Comparison of ENCODE assay signal across 18 cellular contexts in genomic region chr11:128752379-128752778, GRCh38.
"Had no signal": no experiment of that assay in that cellular context is flagged by ENCODE, and none has a peak within 500 bp of the region (broad histone marks: within the 10 kb centered on the region; RNA-seq: fewer than 3 reads in every experiment).

No MANE protein-coding gene starts in this region.

- H3K36me3 Mint-ChIP-seq: mesothelial cell of epicardium had no signal

- H3K27ac ChIP-seq: brain microvascular endothelial cell, coronary artery, suprapubic skin had no signal

- H3K4me1 Mint-ChIP-seq: mesothelial cell of epicardium had no signal

- H3K4me1 ChIP-seq: suprapubic skin had no signal

- H3K9me3 Mint-ChIP-seq: activated CD4-positive, alpha-beta T cell treated with anti-CD3 and anti-CD28 coated beads, Interleukin-2, amount 10 ng/mL, durations not matched to agents 7 days and 5 days; mesothelial cell of epicardium; T-helper 2 cell treated with Interferon-gamma antibody and Interleukin-4, amounts not matched to agents 5 μg/mL and 100 μg/mL, for 36 hours had no signal

- H3K4me3 ChIP-seq: coronary artery, lung, suprapubic skin had no signal

- H3K27ac Mint-ChIP-seq: mesothelial cell of epicardium; T-helper 2 cell treated with Interferon-gamma antibody and Interleukin-4, amounts not matched to agents 5 μg/mL and 100 μg/mL, for 36 hours; type B pancreatic cell had no signal

- DNase-seq: activated CD4-positive, alpha-beta T cell treated with anti-CD3 and anti-CD28 coated beads, Interleukin-2, amount 10 ng/mL, durations not matched to agents 7 days and 5 days; activated CD8-positive, alpha-beta memory T cell treated with anti-CD3 and anti-CD28 coated beads for 24 hours; activated CD8-positive, alpha-beta memory T cell treated with anti-CD3 and anti-CD28 coated beads, Interleukin-2, amount 50 U/mL, for 48 hours; aorta; brain microvascular endothelial cell; hypothalamus; retina; stimulated activated CD4-positive, alpha-beta T cell treated with anti-CD3 and anti-CD28 coated beads, Interleukin-12 subunit alpha, Interleukin-12 subunit beta, amount 100 ng/mL, for 4 hours; stimulated activated CD4-positive, alpha-beta T cell treated with anti-CD3 and anti-CD28 coated beads, Interleukin-1b, Interleukin-23, amount 100 ng/mL, for 48 hours; stimulated activated CD8-positive, alpha-beta memory T cell treated with anti-CD3 and anti-CD28 coated beads, Interleukin-4, amount 100 ng/mL, for 48 hours; stimulated activated naive CD8-positive, alpha-beta T cell treated with anti-CD3 and anti-CD28 coated beads, Interleukin-15, Interleukin-2, amounts not matched to agents 100 U/mL and 50 U/mL, for 24 hours had no signal

- H3K27me3 Mint-ChIP-seq: activated CD4-positive, alpha-beta T cell treated with anti-CD3 and anti-CD28 coated beads, Interleukin-2, amount 10 ng/mL, durations not matched to agents 7 days and 5 days had no signal

- H3K36me3 ChIP-seq: suprapubic skin had no signal

- ATAC-seq: left lobe of liver; stimulated activated naive CD8-positive, alpha-beta T cell treated with anti-CD3 and anti-CD28 coated beads, Interleukin-15, Interleukin-2, amounts not matched to agents 100 U/mL and 50 U/mL, for 24 hours had no signal

- H3K9me3 ChIP-seq: suprapubic skin had no signal

- H3K4me3 Mint-ChIP-seq: activated CD4-positive, alpha-beta T cell treated with anti-CD3 and anti-CD28 coated beads, Interleukin-2, amount 10 ng/mL, durations not matched to agents 7 days and 5 days; mesothelial cell of epicardium; T-helper 2 cell treated with Interferon-gamma antibody and Interleukin-4, amounts not matched to agents 5 μg/mL and 100 μg/mL, for 36 hours; type B pancreatic cell had no signal

- H3K27me3 ChIP-seq: brain microvascular endothelial cell, suprapubic skin had no signal
